16 cellular contexts compared by ENCODE assay signal in the genomic region with DNA sequence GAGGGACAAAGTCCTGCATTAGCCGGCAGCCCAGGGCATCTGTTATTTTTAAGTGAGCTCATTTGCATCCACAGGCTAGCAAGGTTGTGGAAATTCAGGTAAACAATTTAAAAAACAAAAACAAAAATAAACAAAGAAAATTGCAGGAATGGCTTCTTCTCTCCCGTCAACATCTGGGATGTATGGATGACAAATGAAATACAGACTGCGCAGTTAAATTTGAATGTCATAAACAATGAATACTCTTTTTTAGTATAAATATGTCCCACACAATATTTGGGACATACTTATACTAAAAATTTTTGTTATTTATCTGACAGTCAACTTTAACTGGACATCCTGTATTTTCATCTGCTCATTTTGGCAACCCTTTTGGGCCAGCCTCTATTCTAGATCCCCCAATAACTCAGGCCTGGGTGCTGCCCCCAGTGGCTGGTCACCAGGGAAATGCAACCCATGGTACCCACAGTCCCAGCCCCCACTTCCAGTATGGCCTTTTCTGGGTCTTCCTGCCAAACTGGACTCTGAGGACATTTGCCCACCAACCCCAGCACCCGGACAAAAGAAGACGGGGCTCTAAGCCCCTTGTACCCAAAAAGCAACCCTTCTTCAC. TPM values are rescaled to one million over a fixed set of nuclear protein-coding genes. Genes with fewer than 3 reads are reported as not detected.
DNase-seq lines count a peak whose midpoint lies in the region; ATAC-seq, FAIRE-seq and TF ChIP-seq lines count a peak whose summit lies in the region.
"Had no signal": no experiment of that assay in that cellular context is flagged by ENCODE, and none has a peak within 500 bp of the region (broad histone marks: within the 10 kb centered on the region; RNA-seq: fewer than 3 reads in every experiment).

No MANE protein-coding gene starts in this region.

- H3K9me3 ChIP-seq in HepG2 (ENCODE audit: low read length) (no peaks in the 10 kb centered on the region), right lobe of liver (no peaks in the 10 kb centered on the region), endodermal cell (ENCODE audit: control insufficient read depth, low read length) (no peaks in the 10 kb centered on the region), colonic mucosa (no peaks in the 10 kb centered on the region)
- H3K9me3 ChIP-seq: esophagus squamous epithelium, upper lobe of left lung had no signal

- peaks cover 2% of the 10 kb centered on the region for H3K9me3 Mint-ChIP-seq in endodermal cell
- H3K9me3 Mint-ChIP-seq: activated naive CD4-positive, alpha-beta T cell treated with anti-CD3 and anti-CD28 coated beads, Interleukin-2, amount 50 U/mL, for 24 hours; memory B cell had no signal

- CTCF ChIA-PET in HepG2 (lab: Yijun Ruan, JAX; ENCODE audit: low intra/inter-chr PET ratio, low total read pairs): interaction anchor here (1.7 kb wide), 1 partner anchor 80 kb away, joined by 5 read pairs; no protein-coding TSS in a partner anchor

- in situ Hi-C loops in HepG2 (cut with HindIII; ENCODE audit: extremely low pct_ligation_motif_present, low pct_unique_long_range_greater_than_20kb): no loop called here

- TF ChIP-seq POLR2A in HepG2 (IDR thresholded peaks at IDR 0.05; ENCODE audit: insufficient read depth in 1 of 2, low read depth in 2 of 2, low read length in 2 of 2) (no peak), right lobe of liver (IDR thresholded peaks at IDR 0.05) (no peak)

- POLR2A ChIA-PET in HepG2 (lab: Yijun Ruan, JAX): no interaction called here

- no peak overlapping the region for H3K4me3 ChIP-seq in HepG2 (replicated peaks in 1 of 3; ENCODE audit: insufficient read depth in 1 of 3, low read depth in 2 of 3, low read length in 3 of 3)
- no peak overlapping the region for H3K4me3 ChIP-seq in right lobe of liver
- H3K4me3 ChIP-seq in endodermal cell (ENCODE audit: low read length): no peak overlapping the region
- no peak overlapping the region for H3K4me3 ChIP-seq in colonic mucosa
- H3K4me3 ChIP-seq: esophagus squamous epithelium, upper lobe of left lung had no signal

- WGBS in HepG2 (ENCODE audit: low lambda C conversion rate): 46% methylated on average over 5 of the region's 5 CpGs
- 66% methylated on average over 5 of the region's 5 CpGs for WGBS in right lobe of liver (ENCODE audit: insufficient coverage, low coverage, low lambda C conversion rate, missing lambda C conversion rate)
- WGBS in endodermal cell (ENCODE audit: insufficient coverage in 1 of 2, insufficient read length in 1 of 2), 2 experiments: 81% methylated on average over 4 of the region's 5 CpGs; no CpG with 5 or more reads in 1 of the 2 experiments

- no peak overlapping the region for H2AFZ ChIP-seq in HepG2 (ENCODE audit: low read length)

- TF ChIP-seq EP300 in HepG2 (IDR thresholded peaks at IDR 0.05; ENCODE audit: low read depth in 2 of 2, low read length in 2 of 2) (no peak), HepG2 (CRISPR knock-in tag; IDR thresholded peaks at IDR 0.05; ENCODE audit: borderline replicate concordance) (no peak)

- H3K9ac ChIP-seq in HepG2 (ENCODE audit: insufficient read depth, low read depth, low read length) (no peak overlapping the region), endodermal cell (ENCODE audit: extremely low read depth, low read length, poor library complexity, severe bottlenecking) (no peak overlapping the region), colonic mucosa (ENCODE audit: low read depth in 2 of 2, low read length in 2 of 2) (no peak overlapping the region)

- H3K27ac ChIP-seq in HepG2 (ENCODE audit: extremely low read length, insufficient read depth, low read length) (no peak overlapping the region), right lobe of liver (no peak overlapping the region), endodermal cell (ENCODE audit: low read depth, low read length) (no peak overlapping the region), colonic mucosa (no peak overlapping the region)
- H3K27ac ChIP-seq: esophagus squamous epithelium, upper lobe of left lung had no signal

- no peak for TF ChIP-seq RAD21 in HepG2 (CRISPR knock-in tag; IDR thresholded peaks at IDR 0.05)

- H3K27ac Mint-ChIP-seq in endodermal cell: no peak overlapping the region
- H3K27ac Mint-ChIP-seq: activated naive CD4-positive, alpha-beta T cell treated with anti-CD3 and anti-CD28 coated beads, Interleukin-2, amount 50 U/mL, for 24 hours; memory B cell had no signal

- no TSS peak for BruUV-seq in HepG2 (replicated peaks; lab: Mats Ljungman, UMichigan)

- no peak for FAIRE-seq in HepG2 (lab: Jason Lieb, UNC)

- H3K4me2 ChIP-seq in HepG2 (ENCODE audit: low read depth, low read length): no peak overlapping the region

- no peaks in the 10 kb centered on the region for H3K27me3 Mint-ChIP-seq in endodermal cell (ENCODE audit: insufficient read depth)
- H3K27me3 Mint-ChIP-seq: activated naive CD4-positive, alpha-beta T cell treated with anti-CD3 and anti-CD28 coated beads, Interleukin-2, amount 50 U/mL, for 24 hours had no signal

- ATAC-seq in HepG2 (peak; percentile 34; the same call in 1 of the 3 replicates), right lobe of liver (no peak), HG03097 (IDR thresholded peaks at IDR 0.05; ENCODE audit: low FRiP score, unreplicated experiment) (no peak)

- peaks cover 12% of the 10 kb centered on the region for H3K4me1 ChIP-seq in HepG2 (ENCODE audit: insufficient read depth, low read length)
- no peaks in the 10 kb centered on the region for H3K4me1 ChIP-seq in right lobe of liver
- H3K4me1 ChIP-seq in endodermal cell (ENCODE audit: control insufficient read depth, insufficient read depth, low read length): no peaks in the 10 kb centered on the region
- H3K4me1 ChIP-seq in colonic mucosa: no peaks in the 10 kb centered on the region
- H3K4me1 ChIP-seq: esophagus squamous epithelium, upper lobe of left lung had no signal

- H3K4me3 Mint-ChIP-seq in endodermal cell: no peak overlapping the region
- H3K4me3 Mint-ChIP-seq: activated naive CD4-positive, alpha-beta T cell treated with anti-CD3 and anti-CD28 coated beads, Interleukin-2, amount 50 U/mL, for 24 hours; memory B cell had no signal

- peaks cover 3% of the 10 kb centered on the region for H3K4me1 Mint-ChIP-seq in endodermal cell

- no peak for TF ChIP-seq CTCF in HepG2 (CRISPR knock-in tag; IDR thresholded peaks at IDR 0.05)
- no peak for TF ChIP-seq CTCF in right lobe of liver (IDR thresholded peaks at IDR 0.05)
- peak; percentile 41; the same call in 1 of the 2 replicates for TF ChIP-seq CTCF in LNCAP (IDR thresholded peaks at IDR 0.05)
- TF ChIP-seq CTCF in endodermal cell (conservative IDR thresholded peaks at IDR 0.05): peak; percentile 10
- no peak for TF ChIP-seq CTCF in colonic mucosa (IDR thresholded peaks at IDR 0.05)

- DNase-seq in HepG2 (ENCODE audit: low spot score): no peak
- DNase-seq in right lobe of liver: no peak
- peak; percentile 47 for DNase-seq in endodermal cell
- no peak for DNase-seq in colonic mucosa
- no peak for DNase-seq in HT-29 (ENCODE audit: low spot score)
- no peak for DNase-seq in DMS53 (lab: John Stamatoyannopoulos, UW)
- DNase-seq: esophagus squamous epithelium, SIG-M5 had no signal

- H3K36me3 Mint-ChIP-seq in endodermal cell (ENCODE audit: low read depth): peaks cover 13% of the 10 kb centered on the region
- H3K36me3 Mint-ChIP-seq: activated naive CD4-positive, alpha-beta T cell treated with anti-CD3 and anti-CD28 coated beads, Interleukin-2, amount 50 U/mL, for 24 hours had no signal

- H3K27me3 ChIP-seq in HepG2 (ENCODE audit: control insufficient read depth in 1 of 2, insufficient read depth in 2 of 2, low read length in 2 of 2): 0 out of 5 replicates have a peak, but pooled peaks cover 0 to 2% of the 10 kb centered on the region in 2 experiments
- H3K27me3 ChIP-seq in right lobe of liver: no peaks in the 10 kb centered on the region
- no peaks in the 10 kb centered on the region for H3K27me3 ChIP-seq in endodermal cell (ENCODE audit: control insufficient read depth, insufficient read depth, low read length, poor library complexity, severe bottlenecking)
- no peaks in the 10 kb centered on the region for H3K27me3 ChIP-seq in colonic mucosa
- H3K27me3 ChIP-seq: upper lobe of left lung had no signal

- H3K36me3 ChIP-seq in HepG2 (replicated peaks in 1 of 2; ENCODE audit: control insufficient read depth in 1 of 2, insufficient read depth in 2 of 2, low read length in 2 of 2) (no peaks in the 10 kb centered on the region), right lobe of liver (no peaks in the 10 kb centered on the region), endodermal cell (ENCODE audit: control insufficient read depth, insufficient read depth, low read length) (peaks cover 10% of the 10 kb centered on the region), colonic mucosa (no peaks in the 10 kb centered on the region)
- H3K36me3 ChIP-seq: esophagus squamous epithelium, upper lobe of left lung had no signal

- no peaks in the 10 kb centered on the region for H4K20me1 ChIP-seq in HepG2 (ENCODE audit: insufficient read depth, low read length)

- H3K79me2 ChIP-seq in HepG2 (ENCODE audit: insufficient read depth, low read length): no peaks in the 10 kb centered on the region

- intact Hi-C loops in HepG2 (cut with micrococcal nuclease; ENCODE audit: unreplicated experiment): loop anchor here (1.0 kb wide), 1 partner anchor 81 kb away; no protein-coding TSS in a partner anchor
- intact Hi-C loops in right lobe of liver (cut with DNase I): no loop called here
- intact Hi-C loops in colonic mucosa (cut with DNase I): loop anchor here (2.0 kb wide), 1 partner anchor 81 kb away; no protein-coding TSS in a partner anchor

RNA-seq across cellular contexts. Expression of a gene that starts 12.7 kb away (rescaled TPM):
- total RNA-seq in HepG2 (2016; rRNA removed; fragmentation: Illumina TruSeq; extraction: Trizol): 0.07 TPM in 1 of 2 replicates, not detected in the other
- total RNA-seq in HepG2 (2016; cell fraction: cytosol; rRNA removed; fragmentation: Illumina TruSeq; extraction: Trizol; ENCODE audit: low read depth): not detected in 2 replicates
- total RNA-seq in HepG2 (2016; cell fraction: insoluble cytoplasmic fraction; rRNA removed; fragmentation: Illumina TruSeq; extraction: Trizol): 0.06 TPM in 1 of 2 replicates, not detected in the other
- 0.03 TPM in 1 of 2 replicates, not detected in the other for total RNA-seq in HepG2 (2016; cell fraction: membrane; rRNA removed; fragmentation: Illumina TruSeq; extraction: Trizol)
- total RNA-seq in HepG2 (2016; cell fraction: nucleus; rRNA removed; fragmentation: Illumina TruSeq; extraction: Trizol): 0.06 TPM in 1 of 2 replicates, not detected in the other
- 0.04 and 0.05 TPM in 2 replicates for polyA plus RNA-seq in HepG2 (2011; rRNA removed)
- 0.04 TPM in 1 of 2 replicates, not detected in the other for polyA plus RNA-seq in HepG2 (2011; cell fraction: cytosol; rRNA removed)
- 0.14 and 0.24 TPM in 2 replicates for polyA plus RNA-seq in HepG2 (2011; cell fraction: nucleus; rRNA removed)
- polyA plus RNA-seq in HepG2 (2012): 0.09 and 0.16 TPM in 2 replicates
- not detected in 2 replicates for polyA plus RNA-seq in HepG2 (2016; cell fraction: cytosol; fragmentation: Illumina TruSeq; extraction: Trizol; ENCODE audit: low read depth)
- polyA plus RNA-seq in HepG2 (2016; cell fraction: insoluble cytoplasmic fraction; fragmentation: Illumina TruSeq; extraction: Trizol; ENCODE audit: low read depth): not detected in 2 replicates
- not detected in 2 replicates for polyA plus RNA-seq in HepG2 (2016; cell fraction: membrane; fragmentation: Illumina TruSeq; extraction: Trizol; ENCODE audit: low read depth)
- 0.12 TPM in 1 of 2 replicates, not detected in the other for polyA plus RNA-seq in HepG2 (2016; cell fraction: nucleus; fragmentation: Illumina TruSeq; extraction: Trizol; ENCODE audit: insufficient read depth, low read depth)
- polyA minus RNA-seq in HepG2 (2011; rRNA and poly(A)+ RNA removed; ENCODE audit: low replicate concordance): 0.19 and 0.22 TPM in 2 replicates
- not detected in 2 replicates for polyA minus RNA-seq in HepG2 (2011; cell fraction: cytosol; rRNA and poly(A)+ RNA removed)
- polyA minus RNA-seq in HepG2 (2011; cell fraction: nucleus; rRNA and poly(A)+ RNA removed): 0.50 and 0.52 TPM in 2 replicates
- 1 to 10 TPM in 1 of 6 experiments, not detected in 5; 1.2 TPM for total RNA-seq in right lobe of liver
- total RNA-seq in endodermal cell: 1 to 10 TPM; 3.9 to 7.4 TPM
- polyA plus RNA-seq in endodermal cell (2013, experiment 1 of 2): 6.0 TPM
- 4.7 TPM for polyA plus RNA-seq in endodermal cell (2013, experiment 2 of 2)
- total RNA-seq in colonic mucosa: under 1 TPM in 1 of 2 donors, not detected in 1; 0.12 TPM
- total RNA-seq in HT-29 (2014; rRNA removed; shearing (Covaris generic)): 0.21 TPM in 1 of 2 replicates, not detected in the other
- total RNA-seq: Daoy had no signal

RNA-seq across cellular contexts. Expression of a gene that starts 48.5 kb away (rescaled TPM):
- total RNA-seq in HepG2 (2016; rRNA removed; fragmentation: Illumina TruSeq; extraction: Trizol) (18.8 and 35.2 TPM in 2 replicates), right lobe of liver (10 to 100 TPM; 26.5 to 67.0 (median 40.8) TPM), endodermal cell (10 to 100 TPM; 21.1 to 24.9 TPM), colonic mucosa (10 to 100 TPM; 54.0 to 92.3 TPM)
- 17.1 and 21.8 TPM in 2 replicates for total RNA-seq in HepG2 (2016; cell fraction: cytosol; rRNA removed; fragmentation: Illumina TruSeq; extraction: Trizol; ENCODE audit: low read depth)
- 21.1 and 37.8 TPM in 2 replicates for total RNA-seq in HepG2 (2016; cell fraction: insoluble cytoplasmic fraction; rRNA removed; fragmentation: Illumina TruSeq; extraction: Trizol)
- total RNA-seq in HepG2 (2016; cell fraction: membrane; rRNA removed; fragmentation: Illumina TruSeq; extraction: Trizol): 21.4 and 24.5 TPM in 2 replicates
- 32.3 and 33.9 TPM in 2 replicates for total RNA-seq in HepG2 (2016; cell fraction: nucleus; rRNA removed; fragmentation: Illumina TruSeq; extraction: Trizol)
- polyA plus RNA-seq in HepG2 (2011; rRNA removed): 52.1 and 59.2 TPM in 2 replicates
- 63.4 and 75.9 TPM in 2 replicates for polyA plus RNA-seq in HepG2 (2011; cell fraction: cytosol; rRNA removed)
- polyA plus RNA-seq in HepG2 (2011; cell fraction: nucleus; rRNA removed): 42.5 and 44.4 TPM in 2 replicates
- 22.0 and 25.2 TPM in 2 replicates for polyA plus RNA-seq in HepG2 (2012)
- polyA plus RNA-seq in HepG2 (2016; cell fraction: cytosol; fragmentation: Illumina TruSeq; extraction: Trizol; ENCODE audit: low read depth): 20.4 and 25.7 TPM in 2 replicates
- polyA plus RNA-seq in HepG2 (2016; cell fraction: insoluble cytoplasmic fraction; fragmentation: Illumina TruSeq; extraction: Trizol; ENCODE audit: low read depth): 23.5 and 26.8 TPM in 2 replicates
- 21.8 and 22.3 TPM in 2 replicates for polyA plus RNA-seq in HepG2 (2016; cell fraction: membrane; fragmentation: Illumina TruSeq; extraction: Trizol; ENCODE audit: low read depth)
- polyA plus RNA-seq in HepG2 (2016; cell fraction: nucleus; fragmentation: Illumina TruSeq; extraction: Trizol; ENCODE audit: insufficient read depth, low read depth): 54.4 and 73.2 TPM in 2 replicates
- polyA minus RNA-seq in HepG2 (2011; rRNA and poly(A)+ RNA removed; ENCODE audit: low replicate concordance): 115 and 158 TPM in 2 replicates
- polyA minus RNA-seq in HepG2 (2011; cell fraction: cytosol; rRNA and poly(A)+ RNA removed): 28.8 and 28.9 TPM in 2 replicates
- 9.1 and 11.6 TPM in 2 replicates for polyA minus RNA-seq in HepG2 (2011; cell fraction: nucleus; rRNA and poly(A)+ RNA removed)
- 17.6 TPM for polyA plus RNA-seq in endodermal cell (2013, experiment 1 of 2)
- 12.9 TPM for polyA plus RNA-seq in endodermal cell (2013, experiment 2 of 2)
- 41.0 and 44.2 TPM in 2 replicates for total RNA-seq in HT-29 (2014; rRNA removed; shearing (Covaris generic))

RNA-seq across cellular contexts. Expression of a gene that starts 59.5 kb away (rescaled TPM):
- total RNA-seq in HepG2 (2016; rRNA removed; fragmentation: Illumina TruSeq; extraction: Trizol): not detected in 2 replicates
- total RNA-seq in HepG2 (2016; cell fraction: cytosol; rRNA removed; fragmentation: Illumina TruSeq; extraction: Trizol; ENCODE audit: low read depth): not detected in 2 replicates
- not detected in 2 replicates for total RNA-seq in HepG2 (2016; cell fraction: insoluble cytoplasmic fraction; rRNA removed; fragmentation: Illumina TruSeq; extraction: Trizol)
- total RNA-seq in HepG2 (2016; cell fraction: membrane; rRNA removed; fragmentation: Illumina TruSeq; extraction: Trizol): not detected in 2 replicates
- total RNA-seq in HepG2 (2016; cell fraction: nucleus; rRNA removed; fragmentation: Illumina TruSeq; extraction: Trizol): not detected in 2 replicates
- not detected in 2 replicates for polyA plus RNA-seq in HepG2 (2011; rRNA removed)
- polyA plus RNA-seq in HepG2 (2011; cell fraction: cytosol; rRNA removed): not detected in 2 replicates
- not detected in 2 replicates for polyA plus RNA-seq in HepG2 (2011; cell fraction: nucleus; rRNA removed)
- not detected in 2 replicates for polyA plus RNA-seq in HepG2 (2012)
- polyA plus RNA-seq in HepG2 (2016; cell fraction: cytosol; fragmentation: Illumina TruSeq; extraction: Trizol; ENCODE audit: low read depth): not detected in 2 replicates
- not detected in 2 replicates for polyA plus RNA-seq in HepG2 (2016; cell fraction: insoluble cytoplasmic fraction; fragmentation: Illumina TruSeq; extraction: Trizol; ENCODE audit: low read depth)
- not detected in 2 replicates for polyA plus RNA-seq in HepG2 (2016; cell fraction: membrane; fragmentation: Illumina TruSeq; extraction: Trizol; ENCODE audit: low read depth)
- not detected in 2 replicates for polyA plus RNA-seq in HepG2 (2016; cell fraction: nucleus; fragmentation: Illumina TruSeq; extraction: Trizol; ENCODE audit: insufficient read depth, low read depth)
- not detected in 2 replicates for polyA minus RNA-seq in HepG2 (2011; rRNA and poly(A)+ RNA removed; ENCODE audit: low replicate concordance)
- not detected in 2 replicates for polyA minus RNA-seq in HepG2 (2011; cell fraction: cytosol; rRNA and poly(A)+ RNA removed)
- not detected in 2 replicates for polyA minus RNA-seq in HepG2 (2011; cell fraction: nucleus; rRNA and poly(A)+ RNA removed)
- not detected for total RNA-seq in right lobe of liver
- total RNA-seq in endodermal cell: not detected
- polyA plus RNA-seq in endodermal cell (2013, experiment 1 of 2): not detected
- not detected for polyA plus RNA-seq in endodermal cell (2013, experiment 2 of 2)
- not detected for total RNA-seq in colonic mucosa
- not detected in 2 replicates for total RNA-seq in HT-29 (2014; rRNA removed; shearing (Covaris generic))
- total RNA-seq: Daoy, esophagus squamous epithelium, IMR-90, omental fat pad, upper lobe of left lung had no signal
- polyA plus RNA-seq: IMR-90 had no signal

Comparison
In these comparisons a context has a peak if more than half of its experiments do, and no peak if none do; other contexts are left out.
1. intact Hi-C loops: an anchor here in HepG2 (1.0 kb wide) and colonic mucosa (2.0 kb wide); none called in right lobe of liver.
2. CTCF ChIP-seq: peak in LNCAP (single experiment) and endodermal cell (single experiment); none in HepG2 (single experiment), right lobe of liver (0 of 4) and colonic mucosa (single experiment).